In the genomic region with DNA sequence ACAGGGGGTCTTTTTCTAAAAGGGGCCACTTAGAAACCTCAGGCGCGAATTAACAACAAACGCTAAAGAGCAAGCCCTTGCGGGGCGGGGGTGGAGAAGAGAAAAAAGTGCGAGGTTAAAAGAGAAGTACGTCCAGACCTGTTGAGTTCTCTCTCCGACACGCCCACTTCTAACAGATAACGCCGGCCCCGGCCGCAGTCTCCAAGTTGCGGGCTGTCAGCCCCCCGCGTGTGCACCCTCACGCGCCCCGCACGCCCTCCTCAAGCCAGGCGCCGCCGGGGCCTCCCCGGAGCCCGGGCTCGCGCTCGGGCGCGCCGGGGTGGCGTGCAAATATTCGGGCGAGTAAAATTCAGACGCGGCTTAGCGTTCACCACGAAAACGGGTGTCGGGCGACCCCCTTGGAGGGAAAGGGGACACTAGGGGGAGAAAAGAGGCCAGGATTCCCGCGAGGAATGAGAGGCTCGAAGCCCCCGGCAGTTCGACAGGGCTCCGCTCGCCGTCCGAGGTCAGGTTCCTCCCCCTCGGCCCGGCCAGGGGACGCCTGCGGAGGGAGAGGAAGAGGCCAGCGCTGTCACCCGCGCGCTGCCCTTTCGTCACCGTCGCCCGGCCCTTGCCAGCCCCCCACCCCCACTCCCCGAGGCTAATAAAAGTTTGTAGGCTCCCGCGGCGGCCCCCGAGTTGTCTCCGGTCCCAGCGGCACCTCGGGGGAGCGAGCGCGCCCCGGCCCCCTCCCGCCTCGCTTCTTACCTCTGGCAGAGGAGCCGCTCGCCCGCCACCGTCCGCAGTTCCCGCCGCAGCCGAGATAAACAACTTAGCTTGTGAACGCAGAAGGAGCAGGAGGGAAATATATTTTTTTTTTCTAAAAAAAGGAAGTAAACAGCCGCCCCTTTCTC, we compare ENCODE assay signal across 8 cellular contexts. TPM values are rescaled to one million over a fixed set of nuclear protein-coding genes. Genes with fewer than 3 reads are reported as not detected.
A peak's percentile ranks its signal among the peaks of the same experiment; 100 is the strongest.
DNase-seq lines count a peak whose midpoint lies in the region; ATAC-seq lines count a peak whose summit lies in the region.

No MANE protein-coding gene starts in this region.

- 1% methylated on average over 65 of the region's 86 CpGs for WGBS in mesenchymal stem cell

- H3K9me3 ChIP-seq in endocrine pancreas (ENCODE audit: control insufficient read depth, low read length), result no peaks in the 10 kb centered on the region
- no peaks in the 10 kb centered on the region for H3K9me3 ChIP-seq in mesenchymal stem cell (ENCODE audit: control insufficient read depth, low read length)

- ATAC-seq in GM19324 (IDR thresholded peaks at IDR 0.05; ENCODE audit: low FRiP score, unreplicated experiment), result no peak

- H4K8ac ChIP-seq in mesenchymal stem cell (ENCODE audit: low read length), result peak overlapping the region; percentile 69

- peak overlapping the region in 1 of 2 experiments; percentile 63 for H2BK12ac ChIP-seq in mesenchymal stem cell (ENCODE audit: low read length in 2 of 2)

- peak overlapping the region; percentile 69 to 85 for H3K23ac ChIP-seq in mesenchymal stem cell (ENCODE audit: low read length in 2 of 2)

- DNase-seq in NCI-H2227 (lab: John Stamatoyannopoulos, UW; ENCODE audit: unreplicated experiment) (peak; percentile 48), NCI-H2227 treated with DMSO at 0.1 percent for 48 hours (lab: John Stamatoyannopoulos, UW) (no peak), NCI-H82 (lab: John Stamatoyannopoulos, UW) (peak; percentile 61), mesenchymal stem cell (peak; percentile 54)
- DNase-seq in activated CD8-positive, alpha-beta memory T cell treated with anti-CD3 and anti-CD28 coated beads for 4 hours (ENCODE audit: low read depth in 2 of 2), result peak; percentile 23 to 25
- peak; percentile 23 to 40 for DNase-seq in stimulated activated CD8-positive, alpha-beta memory T cell treated with anti-CD3 and anti-CD28 coated beads, Interleukin-2, amount 100 ng/mL, for 48 hours (ENCODE audit: low read depth in 2 of 2)

- peak overlapping the region; percentile 86 for H2BK120ac ChIP-seq in mesenchymal stem cell (ENCODE audit: low read depth, low read length)

- H2BK5ac ChIP-seq in mesenchymal stem cell (ENCODE audit: low read depth, low read length, poor library complexity, severe bottlenecking), result peak overlapping the region; percentile 96

- H3K4me3 ChIP-seq in endocrine pancreas (ENCODE audit: control insufficient read depth, insufficient read depth, low read length) (peak overlapping the region; percentile 97), mesenchymal stem cell (ENCODE audit: insufficient read depth in 1 of 2, low read depth in 1 of 2, low read length in 2 of 2) (peak overlapping the region; percentile 89 to 97)

- H3K4ac ChIP-seq in mesenchymal stem cell (ENCODE audit: low read depth in 1 of 2, low read length in 2 of 2), result peak overlapping the region in 1 of 2 experiments; percentile 83

- no peak overlapping the region for H2AK5ac ChIP-seq in mesenchymal stem cell (ENCODE audit: low read length, severe bottlenecking)

- H3K18ac ChIP-seq in mesenchymal stem cell (ENCODE audit: low read depth in 1 of 2, low read length in 2 of 2), result peak overlapping the region; percentile 80 to 96

- peak overlapping the region; percentile 48 for H2BK15ac ChIP-seq in mesenchymal stem cell (ENCODE audit: low read depth, poor library complexity, severe bottlenecking)

- H3K4me1 ChIP-seq in endocrine pancreas (ENCODE audit: control insufficient read depth, insufficient read depth, low read length) (peaks cover 28% of the 10 kb centered on the region), mesenchymal stem cell (ENCODE audit: control insufficient read depth, insufficient read depth, low read depth, low read length) (peaks cover 2% of the 10 kb centered on the region)

- H3K36me3 ChIP-seq in endocrine pancreas (ENCODE audit: control insufficient read depth, insufficient read depth, low read length) (no peaks in the 10 kb centered on the region), mesenchymal stem cell (ENCODE audit: control insufficient read depth in 1 of 2, insufficient read depth in 2 of 2, low read depth in 1 of 2, low read length in 2 of 2) (peaks cover 0 to 18% of the 10 kb centered on the region in 2 experiments)

- peak overlapping the region; percentile 89 for H3K27ac ChIP-seq in mesenchymal stem cell (ENCODE audit: low read length, poor library complexity, severe bottlenecking)

- no peaks in the 10 kb centered on the region for H3K27me3 ChIP-seq in endocrine pancreas (ENCODE audit: control insufficient read depth, insufficient read depth, low read length)
- no peaks in the 10 kb centered on the region for H3K27me3 ChIP-seq in mesenchymal stem cell (ENCODE audit: control insufficient read depth in 1 of 2, insufficient read depth in 1 of 2, low read length in 2 of 2)

- H3K79me1 ChIP-seq in mesenchymal stem cell (replicated peaks; ENCODE audit: low read length, poor library complexity, severe bottlenecking), result peaks cover 7% of the 10 kb centered on the region

- H3K9ac ChIP-seq in endocrine pancreas (ENCODE audit: control insufficient read depth, insufficient read depth, low read length) (peak overlapping the region; percentile 84), mesenchymal stem cell (ENCODE audit: low read length) (peak overlapping the region; percentile 95)

- peak overlapping the region; percentile 84 for H3K4me2 ChIP-seq in mesenchymal stem cell (ENCODE audit: low read length, poor library complexity, severe bottlenecking)

- H2AFZ ChIP-seq in mesenchymal stem cell (ENCODE audit: low read depth, low read length), result no peak overlapping the region

- H4K91ac ChIP-seq in mesenchymal stem cell (ENCODE audit: low read length), result no peak overlapping the region

- peak overlapping the region; percentile 57 to 78 for H3K14ac ChIP-seq in mesenchymal stem cell (ENCODE audit: low read length in 2 of 2)

RNA-seq across cellular contexts. Expression of gene NR3C1, which starts 0.8 kb away (rescaled TPM):
- 24.7 TPM for polyA plus RNA-seq in mesenchymal stem cell (2013, experiment 1 of 2)
- polyA plus RNA-seq in mesenchymal stem cell (2013, experiment 2 of 2), result 24.3 TPM
